In the genomic region with DNA sequence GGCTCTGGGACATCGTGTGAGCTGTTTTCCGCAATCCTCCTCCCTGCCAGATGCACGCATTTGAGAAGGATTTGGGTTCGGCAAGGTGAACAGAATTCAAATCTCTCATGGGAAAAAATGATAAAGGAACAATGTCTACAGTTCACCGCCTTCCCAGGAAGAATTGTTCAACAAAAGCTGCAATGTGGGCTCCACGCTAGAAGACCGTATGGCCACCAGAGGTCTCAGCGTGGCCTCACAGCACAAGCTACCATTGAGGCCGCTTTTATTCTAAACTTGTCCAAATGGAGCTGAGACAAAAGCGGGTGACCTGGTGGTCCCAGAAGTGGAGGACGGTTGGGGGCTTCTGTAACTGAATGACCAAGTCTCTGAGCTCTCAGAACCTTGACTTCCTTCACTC, we compare ENCODE assay signal across 1 cellular context.
TF ChIP-seq lines count a peak whose summit lies in the region.

No MANE protein-coding gene starts in this region.

TF ChIP-seq in K562, 482 proteins besides CTCF, POLR2A, EP300 and RAD21 (continued from another document):
- TF ChIP-seq, protein P1, sequence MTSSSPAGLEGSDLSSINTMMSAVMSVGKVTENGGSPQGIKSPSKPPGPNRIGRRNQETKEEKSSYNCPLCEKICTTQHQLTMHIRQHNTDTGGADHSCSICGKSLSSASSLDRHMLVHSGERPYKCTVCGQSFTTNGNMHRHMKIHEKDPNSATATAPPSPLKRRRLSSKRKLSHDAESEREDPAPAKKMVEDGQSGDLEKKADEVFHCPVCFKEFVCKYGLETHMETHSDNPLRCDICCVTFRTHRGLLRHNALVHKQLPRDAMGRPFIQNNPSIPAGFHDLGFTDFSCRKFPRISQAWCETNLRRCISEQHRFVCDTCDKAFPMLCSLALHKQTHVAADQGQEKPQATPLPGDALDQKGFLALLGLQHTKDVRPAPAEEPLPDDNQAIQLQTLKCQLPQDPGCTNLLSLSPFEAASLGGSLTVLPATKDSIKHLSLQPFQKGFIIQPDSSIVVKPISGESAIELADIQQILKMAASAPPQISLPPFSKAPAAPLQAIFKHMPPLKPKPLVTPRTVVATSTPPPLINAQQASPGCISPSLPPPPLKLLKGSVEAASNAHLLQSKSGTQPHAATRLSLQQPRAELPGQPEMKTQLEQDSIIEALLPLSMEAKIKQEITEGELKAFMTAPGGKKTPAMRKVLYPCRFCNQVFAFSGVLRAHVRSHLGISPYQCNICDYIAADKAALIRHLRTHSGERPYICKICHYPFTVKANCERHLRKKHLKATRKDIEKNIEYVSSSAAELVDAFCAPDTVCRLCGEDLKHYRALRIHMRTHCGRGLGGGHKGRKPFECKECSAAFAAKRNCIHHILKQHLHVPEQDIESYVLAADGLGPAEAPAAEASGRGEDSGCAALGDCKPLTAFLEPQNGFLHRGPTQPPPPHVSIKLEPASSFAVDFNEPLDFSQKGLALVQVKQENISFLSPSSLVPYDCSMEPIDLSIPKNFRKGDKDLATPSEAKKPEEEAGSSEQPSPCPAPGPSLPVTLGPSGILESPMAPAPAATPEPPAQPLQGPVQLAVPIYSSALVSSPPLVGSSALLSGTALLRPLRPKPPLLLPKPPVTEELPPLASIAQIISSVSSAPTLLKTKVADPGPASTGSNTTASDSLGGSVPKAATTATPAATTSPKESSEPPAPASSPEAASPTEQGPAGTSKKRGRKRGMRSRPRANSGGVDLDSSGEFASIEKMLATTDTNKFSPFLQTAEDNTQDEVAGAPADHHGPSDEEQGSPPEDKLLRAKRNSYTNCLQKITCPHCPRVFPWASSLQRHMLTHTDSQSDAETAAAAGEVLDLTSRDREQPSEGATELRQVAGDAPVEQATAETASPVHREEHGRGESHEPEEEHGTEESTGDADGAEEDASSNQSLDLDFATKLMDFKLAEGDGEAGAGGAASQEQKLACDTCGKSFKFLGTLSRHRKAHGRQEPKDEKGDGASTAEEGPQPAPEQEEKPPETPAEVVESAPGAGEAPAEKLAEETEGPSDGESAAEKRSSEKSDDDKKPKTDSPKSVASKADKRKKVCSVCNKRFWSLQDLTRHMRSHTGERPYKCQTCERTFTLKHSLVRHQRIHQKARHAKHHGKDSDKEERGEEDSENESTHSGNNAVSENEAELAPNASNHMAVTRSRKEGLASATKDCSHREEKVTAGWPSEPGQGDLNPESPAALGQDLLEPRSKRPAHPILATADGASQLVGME (CRISPR knock-in tag; IDR thresholded peaks at IDR 0.05): no peak
- TF ChIP-seq FOXA3 (CRISPR knock-in tag; conservative IDR thresholded peaks at IDR 0.05 in 1 of 2, IDR thresholded peaks at IDR 0.05 in 1 of 2): no peak
- no peak for TF ChIP-seq TBP (optimal IDR thresholded peaks at IDR 0.05; ENCODE audit: low read depth, low read length)
- TF ChIP-seq ZFP1 (CRISPR knock-in tag; IDR thresholded peaks at IDR 0.05): no peak
- no peak for TF ChIP-seq JUND (IDR thresholded peaks at IDR 0.05; ENCODE audit: borderline replicate concordance, low read depth, low read length)
- no peak for TF ChIP-seq JUND (tag; IDR thresholded peaks at IDR 0.05; ENCODE audit: borderline replicate concordance, low read depth, low read length)
